11 cellular contexts compared by ENCODE assay signal in the genomic region with DNA sequence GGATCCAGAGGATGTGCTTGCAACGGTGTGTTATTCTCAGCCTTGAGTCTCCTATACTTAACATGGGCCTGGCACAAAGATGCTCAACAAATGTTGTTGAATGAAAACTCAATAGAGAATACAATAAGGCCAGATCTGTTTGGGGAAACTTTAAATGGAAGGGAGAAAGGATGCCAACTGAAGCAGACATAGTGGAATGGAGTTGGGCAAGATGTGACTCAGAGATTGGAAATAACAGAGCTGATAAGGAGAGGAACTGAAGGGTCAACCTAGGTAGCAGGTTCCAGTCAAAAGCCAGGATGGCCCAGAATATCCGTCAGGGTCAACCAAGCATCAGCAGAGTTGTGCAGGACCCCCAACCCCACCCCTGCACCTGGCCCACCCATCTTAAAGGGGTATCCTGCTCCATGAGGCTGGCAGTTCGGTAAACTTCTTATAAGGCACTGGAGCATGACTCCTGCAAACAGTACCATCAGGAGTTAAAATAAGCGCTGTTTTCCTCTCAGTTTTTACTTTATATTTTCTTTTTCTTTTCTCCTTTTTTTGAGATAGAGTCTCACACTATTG. TPM values are rescaled to one million over a fixed set of nuclear protein-coding genes. Genes with fewer than 3 reads are reported as not detected.
DNase-seq lines count a peak whose midpoint lies in the region; ATAC-seq and TF ChIP-seq lines count a peak whose summit lies in the region.
"Had no signal": no experiment of that assay in that cellular context is flagged by ENCODE, and none has a peak within 500 bp of the region (broad histone marks: within the 10 kb centered on the region; RNA-seq: fewer than 3 reads in every experiment).

No MANE protein-coding gene starts in this region.

- H3K27me3 Mint-ChIP-seq in CD8-positive, alpha-beta memory T cell: peaks cover 3 to 9% of the 10 kb centered on the region in 2 donors
- H3K27me3 Mint-ChIP-seq in natural killer cell treated with Interleukin-12 subunit alpha and Interleukin-12 subunit beta and Interleukin-15 and Interleukin-18, amount 100 ng/mL, for 72 hours: peaks cover 3 to 5% of the 10 kb centered on the region in 2 donors

- peaks cover 0 to 8% (median 2%) of the 10 kb centered on the region in 3 donors for H3K36me3 Mint-ChIP-seq in CD8-positive, alpha-beta memory T cell
- no peaks in the 10 kb centered on the region for H3K36me3 Mint-ChIP-seq in natural killer cell treated with Interleukin-12 subunit alpha and Interleukin-12 subunit beta and Interleukin-15 and Interleukin-18, amount 100 ng/mL, for 72 hours

- H3K27ac Mint-ChIP-seq in CD8-positive, alpha-beta memory T cell: peak overlapping the region in 6 of 8 donors; percentile 58 to 97 (median 88)
- peak overlapping the region; percentile 88 to 90 for H3K27ac Mint-ChIP-seq in natural killer cell treated with Interleukin-12 subunit alpha and Interleukin-12 subunit beta and Interleukin-15 and Interleukin-18, amount 100 ng/mL, for 72 hours

- H3K4me3 ChIP-seq in CD8-positive, alpha-beta memory T cell (ENCODE audit: low read length): no peak overlapping the region
- peak overlapping the region; percentile 98; the same call in 1 of the 2 replicates for H3K4me3 ChIP-seq in LNCaP clone FGC (ENCODE audit: low read depth, low read length)

- H3K27ac ChIP-seq in CD8-positive, alpha-beta memory T cell (ENCODE audit: low read depth, low read length): no peak overlapping the region

- H3K27me3 ChIP-seq in CD8-positive, alpha-beta memory T cell (ENCODE audit: insufficient read depth, low read length, poor library complexity, severe bottlenecking): no peaks in the 10 kb centered on the region

- no peaks in the 10 kb centered on the region for H3K9me3 Mint-ChIP-seq in CD8-positive, alpha-beta memory T cell
- H3K9me3 Mint-ChIP-seq in natural killer cell treated with Interleukin-12 subunit alpha and Interleukin-12 subunit beta and Interleukin-15 and Interleukin-18, amount 100 ng/mL, for 72 hours: no peaks in the 10 kb centered on the region

- peaks cover 29 to 49% (median 44%) of the 10 kb centered on the region in 3 donors for H3K4me1 Mint-ChIP-seq in CD8-positive, alpha-beta memory T cell
- H3K4me1 Mint-ChIP-seq in natural killer cell treated with Interleukin-12 subunit alpha and Interleukin-12 subunit beta and Interleukin-15 and Interleukin-18, amount 100 ng/mL, for 72 hours (ENCODE audit: low read depth in 2 of 2): peaks cover 28 to 29% of the 10 kb centered on the region in 2 donors

- POLR2A ChIA-PET in CD8-positive, alpha-beta memory T cell (lab: Charles Lee): interaction anchor here (1.5 kb wide), 1 partner anchor 16 kb away, joined by 11 read pairs; a partner anchor contains a TSS

- no peak for TF ChIP-seq CTCF in LNCaP clone FGC (IDR thresholded peaks at IDR 0.05; ENCODE audit: control insufficient read depth, extremely low read depth, insufficient read depth)

- DNase-seq in CD8-positive, alpha-beta memory T cell: no peak
- DNase-seq in LNCaP clone FGC (ENCODE audit: low read depth) (no peak), amniotic epithelial cell (ENCODE audit: low read depth) (peak; percentile 58), NCI-H128 (lab: John Stamatoyannopoulos, UW; ENCODE audit: unreplicated experiment) (no peak)
- DNase-seq in natural killer cell treated with Interleukin-12 subunit alpha and Interleukin-12 subunit beta and Interleukin-15 and Interleukin-18, amount 100 ng/mL, for 72 hours (ENCODE audit: low spot score): no peak
- no peak for DNase-seq in activated CD4-positive, CD25-positive, alpha-beta regulatory T cell (lab: John Stamatoyannopoulos, UW)
- DNase-seq: foreskin melanocyte, NCI-H2171 treated with DMSO at 0.1 percent for 48 hours, nucleus accumbens had no signal

- ATAC-seq in natural killer cell treated with Interleukin-12 subunit alpha and Interleukin-12 subunit beta and Interleukin-15 and Interleukin-18, amount 100 ng/mL, for 72 hours: no peak
- ATAC-seq in HG03097 (IDR thresholded peaks at IDR 0.05; ENCODE audit: low FRiP score, unreplicated experiment) (no peak), HG03159 (IDR thresholded peaks at IDR 0.05; ENCODE audit: unreplicated experiment) (no peak)

- no peaks in the 10 kb centered on the region for H3K9me3 ChIP-seq in CD8-positive, alpha-beta memory T cell (ENCODE audit: low read length)

- peaks cover 33% of the 10 kb centered on the region for H3K4me1 ChIP-seq in CD8-positive, alpha-beta memory T cell (ENCODE audit: insufficient read depth, low read length)

- H3K4me3 Mint-ChIP-seq in CD8-positive, alpha-beta memory T cell: peak overlapping the region in 4 of 7 donors; percentile 33 to 97 (median 90)
- no peak overlapping the region for H3K4me3 Mint-ChIP-seq in natural killer cell treated with Interleukin-12 subunit alpha and Interleukin-12 subunit beta and Interleukin-15 and Interleukin-18, amount 100 ng/mL, for 72 hours

- H3K36me3 ChIP-seq in CD8-positive, alpha-beta memory T cell (ENCODE audit: insufficient read depth, low read length): no peaks in the 10 kb centered on the region

- CTCF ChIA-PET in CD8-positive, alpha-beta memory T cell (lab: Charles Lee): interaction anchor here (1.0 to 1.9 kb wide), 4 partner anchors 23 to 991 kb away, joined by 3 to 7 read pairs (median 5); a partner anchor contains a TSS

RNA-seq across cellular contexts. Expression of a gene that starts 1.0 kb away (rescaled TPM):
- total RNA-seq in CD8-positive, alpha-beta memory T cell: 1 to 10 TPM; 6.5 to 7.6 TPM
- polyA plus RNA-seq in CD8-positive, alpha-beta memory T cell: 6.4 TPM
- 1 to 10 TPM; 5.9 to 6.8 TPM for total RNA-seq in natural killer cell treated with Interleukin-12 subunit alpha and Interleukin-12 subunit beta and Interleukin-15 and Interleukin-18, amount 100 ng/mL, for 72 hours

RNA-seq across cellular contexts. Expression of a gene that starts 15.7 kb away (rescaled TPM):
- total RNA-seq in CD8-positive, alpha-beta memory T cell: 1 to 10 TPM; 4.8 to 5.5 TPM
- polyA plus RNA-seq in CD8-positive, alpha-beta memory T cell: 4.3 TPM
- 1 to 10 TPM; 1.9 to 4.4 TPM for total RNA-seq in natural killer cell treated with Interleukin-12 subunit alpha and Interleukin-12 subunit beta and Interleukin-15 and Interleukin-18, amount 100 ng/mL, for 72 hours

RNA-seq across cellular contexts. Expression of a gene that starts 59.7 kb away (rescaled TPM):
- under 1 TPM; 0.39 to 0.44 TPM for total RNA-seq in CD8-positive, alpha-beta memory T cell
- polyA plus RNA-seq in CD8-positive, alpha-beta memory T cell: 0.72 TPM
- under 1 TPM in 1 of 2 donors, not detected in 1; 0.50 TPM for total RNA-seq in natural killer cell treated with Interleukin-12 subunit alpha and Interleukin-12 subunit beta and Interleukin-15 and Interleukin-18, amount 100 ng/mL, for 72 hours
